8 cellular contexts compared by ENCODE assay signal in the genomic region with DNA sequence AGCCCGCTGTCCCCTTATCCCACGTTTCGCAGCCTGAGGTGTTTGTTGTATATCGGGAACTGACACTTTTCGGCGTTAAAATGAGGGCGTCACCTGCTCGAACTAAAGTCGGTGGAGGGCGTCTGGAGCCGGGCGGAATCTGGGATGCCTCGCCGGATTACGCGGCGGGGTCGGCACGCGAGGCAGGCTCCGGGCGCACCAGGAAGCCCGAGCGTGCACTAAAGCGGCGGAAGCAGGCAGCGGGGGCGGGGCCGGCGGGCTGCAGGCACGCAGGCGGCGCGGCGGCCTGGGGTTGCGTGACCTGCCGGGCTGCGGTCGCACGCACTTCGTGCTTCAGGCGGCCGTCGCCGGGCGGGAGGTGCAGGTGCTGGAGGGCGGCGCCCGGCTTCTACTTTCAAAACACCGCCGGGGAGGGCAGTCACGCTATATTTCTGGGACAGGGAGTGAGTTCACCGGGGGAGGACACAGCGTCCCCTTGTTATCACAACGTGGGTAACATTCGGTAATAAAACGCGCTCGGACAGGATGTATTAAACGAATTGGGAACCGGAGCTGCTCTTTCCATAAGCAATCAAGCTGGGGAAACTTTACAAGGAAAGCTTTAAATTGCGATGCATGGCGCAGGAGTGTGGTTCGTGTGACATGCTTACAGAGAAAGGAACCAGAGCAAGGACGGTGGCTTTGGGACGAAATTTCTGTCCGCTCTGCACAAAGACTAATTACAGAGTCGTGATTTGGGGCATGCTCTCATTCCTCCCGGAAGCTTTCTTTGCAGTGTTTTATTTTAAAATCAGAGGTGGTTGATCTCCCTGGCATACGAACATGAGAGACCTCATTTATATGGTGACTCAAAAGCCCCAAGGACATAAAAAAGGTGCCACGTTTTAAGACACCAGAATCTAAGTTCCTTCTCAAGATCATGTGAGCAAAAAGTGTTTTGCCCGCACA.
DNase-seq lines count a peak whose midpoint lies in the region; ATAC-seq and TF ChIP-seq lines count a peak whose summit lies in the region.

No MANE protein-coding gene starts in this region.

- TF ChIP-seq CTCF in choroid plexus epithelial cell (conservative IDR thresholded peaks at IDR 0.05; ENCODE audit: low read depth, low read length): no peak

- peak overlapping the region; percentile 62 for H3K4me3 ChIP-seq in choroid plexus epithelial cell (ENCODE audit: low read depth, low read length)

- in situ Hi-C loops in ACHN (cut with HindIII; ENCODE audit: low pct_ligation_motif_present, low pct_unique_long_range_greater_than_20kb, low sequenced_read_pairs): no loop called here

- peak; percentile 81 for DNase-seq in ACHN
- DNase-seq in NCI-H2171 treated with DMSO at 0.1 percent for 48 hours (lab: John Stamatoyannopoulos, UW): peak; percentile 64
- peak; percentile 73 to 85 for DNase-seq in activated CD4-positive, alpha-beta T cell treated with anti-CD3 and anti-CD28 coated beads for 4 hours
- DNase-seq in choroid plexus epithelial cell (ENCODE audit: low read depth): peak; percentile 60
- peak; percentile 93 for DNase-seq in left kidney (ENCODE audit: low read depth, low spot score)
- DNase-seq in stimulated activated CD4-positive, alpha-beta T cell treated with anti-CD3 and anti-CD28 coated beads, Interleukin-2, amount 100 ng/mL, for 24 hours: peak; percentile 89 to 91

- peak; percentile 82 for TF ChIP-seq POLR2A in GM18526 (IDR thresholded peaks at IDR 0.05; ENCODE audit: extremely low read depth, insufficient read length)

- peak; percentile 66 for ATAC-seq in HG03039 (IDR thresholded peaks at IDR 0.05; ENCODE audit: unreplicated experiment)

Comparison
In these comparisons a context has a peak if more than half of its experiments do, and no peak if none do; other contexts are left out.
1. Peak in every context shown above with its lines: DNase-seq, ATAC-seq and H3K4me3 ChIP-seq.